ENCODE assay signal across 8 cellular contexts in genomic region chr3:111715911-111716523, GRCh38. TPM values are rescaled to one million over a fixed set of nuclear protein-coding genes. Genes with fewer than 3 reads are reported as not detected.
DNase-seq lines count a peak whose midpoint lies in the region; ATAC-seq and TF ChIP-seq lines count a peak whose summit lies in the region.

No MANE protein-coding gene starts in this region.

- H3K9me3 ChIP-seq in right atrium auricular region (no peaks in the 10 kb centered on the region), heart left ventricle (no peaks in the 10 kb centered on the region)

- DNase-seq in Right ventricle myocardium inferior (ENCODE audit: missing footprints) (no peak), right atrium auricular region (ENCODE audit: low spot score) (no peak), M059J (ENCODE audit: low read depth) (peak; percentile 69), heart left ventricle (peak in 4 of 5 donors; percentile 39 to 58 (median 48)), hypothalamus (lab: John Stamatoyannopoulos, UW) (no peak)
- DNase-seq in activated T-cell treated with anti-CD3 and anti-CD28 coated beads, Interleukin-2, amount 50 U/mL, for 4 hours, result peak; percentile 15
- peak; percentile 59 for DNase-seq in stimulated activated CD8-positive, alpha-beta memory T cell treated with anti-CD3 and anti-CD28 coated beads, Interleukin-4, amount 100 ng/mL, for 48 hours

- H3K4me1 Mint-ChIP-seq in activated T-cell treated with anti-CD3 and anti-CD28 coated beads, Interleukin-2, amount 50 U/mL, for 4 hours (ENCODE audit: low read depth), result peaks cover 4% of the 10 kb centered on the region

- H3K27me3 ChIP-seq in right atrium auricular region (no peaks in the 10 kb centered on the region), heart left ventricle (no peaks in the 10 kb centered on the region)

- no peak overlapping the region for H3K27ac ChIP-seq in right atrium auricular region
- peak overlapping the region in 1 of 12 donors; percentile 13 for H3K27ac ChIP-seq in heart left ventricle

- no peak overlapping the region for H3K4me3 ChIP-seq in right atrium auricular region
- H3K4me3 ChIP-seq in heart left ventricle, result no peak overlapping the region

- TF ChIP-seq CTCF in right atrium auricular region (IDR thresholded peaks at IDR 0.05) (peak in 1 of 2 donors; percentile 60), heart left ventricle (IDR thresholded peaks at IDR 0.05) (peak; percentile 32 to 68 (median 47))

- H3K9me3 Mint-ChIP-seq in activated T-cell treated with anti-CD3 and anti-CD28 coated beads, Interleukin-2, amount 50 U/mL, for 4 hours, result no peaks in the 10 kb centered on the region

- ATAC-seq in Right ventricle myocardium inferior (peak; percentile 44), heart left ventricle (peak; percentile 3 to 25 (median 12)), HG02798 (IDR thresholded peaks at IDR 0.05; ENCODE audit: poor library complexity, unreplicated experiment) (no peak)
- no peak for ATAC-seq in activated T-cell treated with anti-CD3 and anti-CD28 coated beads, Interleukin-2, amount 50 U/mL, for 4 hours

- TF ChIP-seq POLR2A in heart left ventricle (IDR thresholded peaks at IDR 0.05), result no peak

- H3K27me3 Mint-ChIP-seq in activated T-cell treated with anti-CD3 and anti-CD28 coated beads, Interleukin-2, amount 50 U/mL, for 4 hours (ENCODE audit: low read depth), result no peaks in the 10 kb centered on the region

- H3K36me3 ChIP-seq in right atrium auricular region, result no peaks in the 10 kb centered on the region
- H3K36me3 ChIP-seq in heart left ventricle, result no peaks in the 10 kb centered on the region

- H3K4me3 Mint-ChIP-seq in activated T-cell treated with anti-CD3 and anti-CD28 coated beads, Interleukin-2, amount 50 U/mL, for 4 hours, result no peak overlapping the region

- intact Hi-C loops in Right ventricle myocardium inferior (cut with DNase I) (loop anchor here (1.0 kb wide), 1 partner anchor 192 kb away; no protein-coding TSS in a partner anchor), heart left ventricle (cut with DNase I) (loop anchor here in 8 of 10 donors (2.0 to 5.0 kb wide), 7 partner anchors 141 to 303 kb away; partner anchors contain the start of gene PHLDB2 (in 1 of the 8))

- 57 to 66% (median 59%) methylated on average over 7 of the region's 7 CpGs for whole genome bisulfite sequencing in heart left ventricle, 4 donors

- peaks cover 26% of the 10 kb centered on the region for H3K36me3 Mint-ChIP-seq in activated T-cell treated with anti-CD3 and anti-CD28 coated beads, Interleukin-2, amount 50 U/mL, for 4 hours (ENCODE audit: insufficient read depth)

- H3K4me1 ChIP-seq in right atrium auricular region (peaks cover 0 to 5% of the 10 kb centered on the region in 2 donors), heart left ventricle (peaks cover 0 to 28% (median 11%) of the 10 kb centered on the region in 12 donors)

RNA-seq across cellular contexts. Expression of gene PLCXD2, which starts 41.5 kb away (rescaled TPM):
- total RNA-seq in Right ventricle myocardium inferior, result 4.0 TPM
- under 1 TPM; 0.19 to 0.43 TPM for total RNA-seq in right atrium auricular region
- 0.79 and 0.96 TPM in 2 replicates for total RNA-seq in M059J (2014; rRNA removed; shearing (Covaris generic))
- total RNA-seq in activated T-cell treated with anti-CD3 and anti-CD28 coated beads, Interleukin-2, amount 50 U/mL, for 4 hours, result 1 to 10 TPM; 7.4 to 9.7 (median 8.9) TPM
- total RNA-seq in heart left ventricle, result 1 to 10 TPM in 8 of 9 donors, under 1 TPM in 1; 0.69 to 6.0 (median 2.8) TPM
- polyA plus RNA-seq in heart left ventricle, result 1 to 10 TPM; 1.0 to 1.6 TPM

Comparison
In these comparisons a context has a peak if more than half of its experiments do, and no peak if none do; other contexts are left out.
1. DNase-seq: peak in M059J (single experiment), activated T-cell treated with anti-CD3 and anti-CD28 coated beads, Interleukin-2, amount 50 U/mL, for 4 hours (single experiment), heart left ventricle (4 of 5) and stimulated activated CD8-positive, alpha-beta memory T cell treated with anti-CD3 and anti-CD28 coated beads, Interleukin-4, amount 100 ng/mL, for 48 hours (single experiment); none in Right ventricle myocardium inferior (single experiment), right atrium auricular region (single experiment) and hypothalamus (0 of 51).
2. ATAC-seq: peak in Right ventricle myocardium inferior (single experiment) and heart left ventricle (4 of 4); none in activated T-cell treated with anti-CD3 and anti-CD28 coated beads, Interleukin-2, amount 50 U/mL, for 4 hours (0 of 2) and HG02798 (single experiment).